24 cellular contexts compared by ENCODE assay signal in the genomic region with DNA sequence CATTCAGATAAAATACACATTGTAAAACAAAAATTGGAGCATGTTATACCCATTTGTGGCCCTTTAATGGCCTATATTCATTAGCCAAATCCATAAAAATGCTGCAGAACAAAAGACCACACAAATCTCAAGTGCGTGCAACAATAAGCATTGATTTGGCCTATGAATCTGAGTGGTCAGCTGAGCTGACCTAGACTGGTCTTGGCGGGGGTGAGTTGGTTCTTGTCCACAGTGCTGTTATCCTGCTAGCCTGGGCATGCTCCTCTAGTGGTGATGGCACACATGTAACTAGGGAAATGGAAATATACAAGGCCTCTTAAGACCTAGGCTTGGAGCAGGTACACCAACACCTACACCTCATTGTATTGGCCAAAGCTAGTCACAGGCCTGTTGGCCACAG.
DNase-seq lines count a peak whose midpoint lies in the region; ATAC-seq, FAIRE-seq and TF ChIP-seq lines count a peak whose summit lies in the region.
"Had no signal": no experiment of that assay in that cellular context is flagged by ENCODE, and none has a peak within 500 bp of the region (broad histone marks: within the 10 kb centered on the region; RNA-seq: fewer than 3 reads in every experiment).

No MANE protein-coding gene starts in this region.

- intact Hi-C loops in left lung (cut with DNase I) (no loop called here), adrenal gland (cut with DNase I) (no loop called here)

- TF ChIP-seq POLR2A in GM12891 (IDR thresholded peaks at IDR 0.05; ENCODE audit: low read depth, low read length) (no peak), adrenal gland (IDR thresholded peaks at IDR 0.05) (no peak)

- DNase-seq in GM12891 (ENCODE audit: insufficient read length, low spot score) (no peak), bronchial epithelial cell (ENCODE audit: low read depth) (peak; percentile 18), hypothalamus (lab: John Stamatoyannopoulos, UW) (peak in 35 of 51 donors; percentile 3 to 83 (median 49)), putamen (ENCODE audit: low spot score) (peak; percentile 95), left lung (no peak), cerebellar cortex (ENCODE audit: low spot score) (no peak), adrenal gland (no peak)
- DNase-seq: CD4-positive, CD25-positive, alpha-beta regulatory T cell; DMS79 treated with DMSO at 0.1 percent for 48 hours; MG63; NCI-H1105; NCI-H187; NCI-H2171; NCI-H446 treated with DMSO at 0.1 percent for 48 hours; NCI-H82; SHP77 had no signal

- H3K4me3 ChIP-seq in bronchial epithelial cell (ENCODE audit: low read depth, low read length): no peak overlapping the region
- H3K4me3 ChIP-seq in left lung: no peak overlapping the region
- H3K4me3 ChIP-seq in adrenal gland: no peak overlapping the region
- H3K4me3 ChIP-seq: MG63 had no signal

- TF ChIP-seq CTCF in bronchial epithelial cell (IDR thresholded peaks at IDR 0.05; ENCODE audit: insufficient read depth, low read length, severe bottlenecking) (no peak), left lung (IDR thresholded peaks at IDR 0.05) (no peak), adrenal gland (IDR thresholded peaks at IDR 0.05) (no peak)

- ATAC-seq in left lung (no peak), GM21825 (IDR thresholded peaks at IDR 0.05; ENCODE audit: unreplicated experiment) (no peak)
- ATAC-seq: HepG2 had no signal

- FAIRE-seq in GM12891 (lab: Jason Lieb, UNC): peak; percentile 56
- peak; percentile 84 for FAIRE-seq in bronchial epithelial cell (lab: Jason Lieb, UNC)
- FAIRE-seq: D721Med, G401.6, GM12892, H1, HepG2, RCC 7860 had no signal

- H3K27ac ChIP-seq in left lung: no peak overlapping the region
- H3K27ac ChIP-seq in adrenal gland: no peak overlapping the region
- H3K27ac ChIP-seq: KMS-11 had no signal

- WGBS in adrenal gland, 4 donors: 94 to 100% (median 95%) methylated on average over 2 of the region's 2 CpGs

- H3K4me1 ChIP-seq in left lung (no peaks in the 10 kb centered on the region), adrenal gland (replicated peaks in 1 of 2) (no peaks in the 10 kb centered on the region)

- H3K9me3 ChIP-seq in left lung (no peaks in the 10 kb centered on the region), adrenal gland (replicated peaks in 1 of 3) (no peaks in the 10 kb centered on the region)
- H3K9me3 ChIP-seq: MG63 had no signal

- H3K36me3 ChIP-seq in bronchial epithelial cell (ENCODE audit: control insufficient read depth, insufficient read depth, low read length) (no peaks in the 10 kb centered on the region), left lung (no peaks in the 10 kb centered on the region), adrenal gland (replicated peaks in 1 of 2) (no peaks in the 10 kb centered on the region)
- H3K36me3 ChIP-seq: MG63 had no signal

- H3K27me3 ChIP-seq in bronchial epithelial cell (ENCODE audit: control insufficient read depth, insufficient read depth, low read length): no peaks in the 10 kb centered on the region
- H3K27me3 ChIP-seq in left lung: no peaks in the 10 kb centered on the region
- H3K27me3 ChIP-seq in adrenal gland: no peaks in the 10 kb centered on the region
- H3K27me3 ChIP-seq: MG63 had no signal

TF ChIP-seq in GM12891, 5 proteins besides CTCF, POLR2A, EP300 and RAD21:
- TF ChIP-seq POU2F2 (IDR thresholded peaks at IDR 0.05; ENCODE audit: low read depth, low read length): no peak
- TF ChIP-seq POLR2AphosphoS5 (IDR thresholded peaks at IDR 0.05; ENCODE audit: low read depth, low read length): no peak

Comparison
In these comparisons a context has a peak if more than half of its experiments do, and no peak if none do; other contexts are left out.
1. DNase-seq: peak in bronchial epithelial cell (single experiment), hypothalamus (35 of 51) and putamen (single experiment); none in GM12891 (single experiment), left lung (0 of 2), cerebellar cortex (single experiment) and adrenal gland (0 of 7).